8 cellular contexts compared by ENCODE assay signal in genomic region chr6:106509420-106510089, GRCh38.
A peak's percentile ranks its signal among the peaks of the same experiment; 100 is the strongest.
DNase-seq lines count a peak whose midpoint lies in the region; ATAC-seq, FAIRE-seq and TF ChIP-seq lines count a peak whose summit lies in the region.

No MANE protein-coding gene starts in this region.

- CTCF ChIA-PET in H1 (lab: Charles Lee; ENCODE audit: partially characterized antibody) = interaction anchor here (0.7 to 5.1 kb wide), 19 partner anchors 12 to 488 kb away, joined by 3 to 29 read pairs (median 4); partner anchors contain the start of gene CRYBG1

- no peak overlapping the region for H2BK5ac ChIP-seq in H1 (ENCODE audit: low read depth, low read length)

- TF ChIP-seq RAD21 in H1 (IDR thresholded peaks at IDR 0.05 in 1 of 2, conservative IDR thresholded peaks at IDR 0.05 in 1 of 2; ENCODE audit: low read depth in 2 of 2, low read length in 2 of 2) = peak; percentile 21 to 43; a peak in 1 of 4 replicates

- no peak overlapping the region for H3K14ac ChIP-seq in H1 (ENCODE audit: insufficient read length)

- DNase-seq in NOMO-1 treated with DMSO at 0.1 percent for 48 hours (lab: John Stamatoyannopoulos, UW; ENCODE audit: unreplicated experiment) = peak; percentile 41
- peak in 1 of 2 experiments; percentile 61 for DNase-seq in H1 (ENCODE audit: low read depth in 1 of 2, low spot score in 2 of 2)
- DNase-seq in HuH-7.5 (ENCODE audit: low spot score) = no peak
- DNase-seq in NCI-H69 (lab: John Stamatoyannopoulos, UW) = no peak

- no peak for TF ChIP-seq POLR2A in H1 (IDR thresholded peaks at IDR 0.05; ENCODE audit: control extremely low read depth in 1 of 2, low read depth in 2 of 2, low read length in 2 of 2)

- peaks cover 19% of the 10 kb centered on the region for H3K23me2 ChIP-seq in H1 (ENCODE audit: low read depth, low read length)

- H3K4me1 ChIP-seq in H1 (replicated peaks in 1 of 4; ENCODE audit: control insufficient read depth in 3 of 4, insufficient read depth in 4 of 4, low read length in 3 of 4) (peaks cover 0 to 11% (median 4%) of the 10 kb centered on the region in 4 experiments), parathyroid adenoma (peaks cover 2% of the 10 kb centered on the region)

- H3K27me3 ChIP-seq in H1 (replicated peaks in 1 of 4; ENCODE audit: control insufficient read depth in 3 of 4, extremely low read depth in 1 of 4, insufficient read depth in 3 of 4, low read length in 3 of 4) (peaks cover 24 to 57% (median 55%) of the 10 kb centered on the region in 4 experiments), parathyroid adenoma (ENCODE audit: control insufficient read depth, insufficient read depth, low read length) (no peaks in the 10 kb centered on the region)

- no peak overlapping the region for H2AK5ac ChIP-seq in H1 (ENCODE audit: low read depth, low read length)

- H3K27ac ChIP-seq in H1 (ENCODE audit: low read depth, low read length) (no peak overlapping the region), parathyroid adenoma (no peak overlapping the region)

- H2BK120ac ChIP-seq in H1 (replicated peaks; ENCODE audit: low read depth, low read length) = no peak overlapping the region

- TF ChIP-seq EP300 in H1 (IDR thresholded peaks at IDR 0.05; ENCODE audit: borderline replicate concordance in 1 of 2, low read depth in 2 of 2, low read length in 2 of 2) = no peak

- no peak overlapping the region for H2BK15ac ChIP-seq in H1 (ENCODE audit: low read length)

- H3K4me2 ChIP-seq in H1 (ENCODE audit: insufficient read depth in 1 of 2, low read depth in 2 of 2, low read length in 2 of 2) (peak overlapping the region; percentile 92 to 99), parathyroid adenoma (ENCODE audit: low read length) (no peak overlapping the region)

- no peaks in the 10 kb centered on the region for H3K9me3 ChIP-seq in H1 (ENCODE audit: insufficient read depth in 2 of 2, low read depth in 1 of 2, low read length in 1 of 2)
- no peaks in the 10 kb centered on the region for H3K9me3 ChIP-seq in parathyroid adenoma (ENCODE audit: control insufficient read depth, low read length)

- TF ChIP-seq CTCF in H1 (IDR thresholded peaks at IDR 0.05; ENCODE audit: control extremely low read depth in 1 of 3, insufficient read depth in 1 of 3, low read depth in 1 of 3, low read length in 3 of 3) = peak; percentile 11 to 37 (median 36)
- TF ChIP-seq CTCF in parathyroid adenoma (IDR thresholded peaks at IDR 0.05) = no peak

- no peaks in the 10 kb centered on the region for H3K79me1 ChIP-seq in H1 (ENCODE audit: low read depth, low read length)

- no peak overlapping the region for H3K9ac ChIP-seq in H1 (replicated peaks in 1 of 4; ENCODE audit: extremely low read depth in 1 of 4, low read depth in 3 of 4, low read length in 3 of 4)
- H3K9ac ChIP-seq in parathyroid adenoma = no peak overlapping the region

- H3K36me3 ChIP-seq in H1 (ENCODE audit: control insufficient read depth in 2 of 4, insufficient read depth in 4 of 4, low read length in 3 of 4) (no peaks in the 10 kb centered on the region), parathyroid adenoma (ENCODE audit: control insufficient read depth, insufficient read depth, low read length) (no peaks in the 10 kb centered on the region)

- no peak overlapping the region for H4K91ac ChIP-seq in H1 (replicated peaks; ENCODE audit: insufficient read length, low read length)

- H4K8ac ChIP-seq in H1 (ENCODE audit: extremely low read depth, insufficient read depth, low read length) = no peak overlapping the region

- no peak overlapping the region for H4K5ac ChIP-seq in H1 (ENCODE audit: insufficient read length, low read depth, low read length)

- no peak overlapping the region for H3K18ac ChIP-seq in H1 (ENCODE audit: extremely low read depth, low read length)

- FAIRE-seq in H1 (lab: Jason Lieb, UNC) = no peak

- H3K4ac ChIP-seq in H1 (replicated peaks; ENCODE audit: insufficient read length, low read depth, low read length) = no peak overlapping the region

- 7% methylated on average over 25 of the region's 25 CpGs; no CpG with 5 or more reads in 1 of the 2 experiments for WGBS in H1 (ENCODE audit: extremely low coverage in 1 of 2, insufficient coverage in 1 of 2, insufficient read length in 1 of 2, insufficient replicate concordance in 2 of 2, low coverage in 1 of 2, low lambda C conversion rate in 2 of 2, missing lambda C conversion rate in 1 of 2), 2 experiments

- H3K23ac ChIP-seq in H1 (ENCODE audit: insufficient read length) = no peak overlapping the region

- H2AFZ ChIP-seq in H1 (ENCODE audit: low read length) (0 out of 2 replicates have a peak overlapping the region, but pooled peaks have one; percentile 6), parathyroid adenoma (no peak overlapping the region)

- no peak overlapping the region for H2BK20ac ChIP-seq in H1 (ENCODE audit: low read length)

- no peaks in the 10 kb centered on the region for H4K20me1 ChIP-seq in H1 (replicated peaks in 1 of 2; ENCODE audit: control insufficient read depth in 1 of 2, insufficient read depth in 2 of 2, low read length in 2 of 2)

- no peak overlapping the region for H3K56ac ChIP-seq in H1 (replicated peaks; ENCODE audit: insufficient read length, low read depth, low read length)

- peak overlapping the region; percentile 63; the same call in 1 of the 2 replicates for H3K4me3 ChIP-seq in GM08714 (ENCODE audit: low read length)
- H3K4me3 ChIP-seq in H1 (ENCODE audit: extremely low read depth in 1 of 4, insufficient read depth in 2 of 4, low read depth in 3 of 4, low read length in 4 of 4) = peak overlapping the region; percentile 49 to 69 (median 58)
- H3K4me3 ChIP-seq in parathyroid adenoma (ENCODE audit: low read depth, low read length) = peak overlapping the region; percentile 81

- POLR2A ChIA-PET in H1 (lab: Charles Lee; ENCODE audit: partially characterized antibody) = no interaction called here

- ATAC-seq in HG02938 (IDR thresholded peaks at IDR 0.05; ENCODE audit: unreplicated experiment) = no peak
- ATAC-seq in HG02610 (IDR thresholded peaks at IDR 0.05; ENCODE audit: unreplicated experiment) = no peak

- no peak overlapping the region for H2BK12ac ChIP-seq in H1 (ENCODE audit: low read depth, low read length)

- H3K79me2 ChIP-seq in H1 (ENCODE audit: control insufficient read depth in 1 of 2, insufficient read depth in 2 of 2, low read length in 2 of 2) (no peaks in the 10 kb centered on the region), parathyroid adenoma (no peaks in the 10 kb centered on the region)

TF ChIP-seq in H1, 55 proteins besides CTCF, POLR2A, EP300 and RAD21:
- peak; percentile 8 for TF ChIP-seq KDM4A (IDR thresholded peaks at IDR 0.05; ENCODE audit: low read depth, low read length, severe bottlenecking)
- no peak for TF ChIP-seq ZNF274 (IDR thresholded peaks at IDR 0.05; ENCODE audit: borderline replicate concordance, extremely low read depth, low read length)
TF ChIP-seq in H1: peak in this region for 1.
